Comparison of ENCODE assay signal across 34 cellular contexts in genomic region chr10:71472912-71473311, GRCh38.
"Had no signal": no experiment of that assay in that cellular context is flagged by ENCODE, and none has a peak within 500 bp of the region (broad histone marks: within the 10 kb centered on the region; RNA-seq: fewer than 3 reads in every experiment).

No MANE protein-coding gene starts in this region.

- H3K4me3 ChIP-seq: cardiac muscle cell, K562, PC-9 had no signal

- H3K27me3 ChIP-seq: cardiac muscle cell had no signal

- H3K9me3 Mint-ChIP-seq: activated B cell treated with CpG ODN at 0.5 μM for 24 hours; activated CD4-positive, alpha-beta memory T cell treated with anti-CD3 and anti-CD28 coated beads for 36 hours; activated naive CD4-positive, alpha-beta T cell treated with anti-CD3 and anti-CD28 coated beads, Interleukin-2, amount 10 ng/mL, durations not matched to agents 7 days and 5 days; activated naive CD8-positive, alpha-beta T cell treated with anti-CD3 and anti-CD28 coated beads, Interleukin-2, amount 50 U/mL, for 24 hours; activated T-cell treated with anti-CD3 and anti-CD28 coated beads, Interleukin-2, amount 50 U/mL, for 4 hours had no signal

- H3K36me3 ChIP-seq: brain microvascular endothelial cell, cardiac muscle cell had no signal

- DNase-seq: activated B cell treated with CpG ODN at 0.5 μM for 24 hours; activated CD4-positive, alpha-beta memory T cell treated with anti-CD3 and anti-CD28 coated beads for 36 hours; activated CD4-positive, alpha-beta T cell treated with anti-CD3 and anti-CD28 coated beads for 4 hours; activated CD4-positive, alpha-beta T cell treated with anti-CD3 and anti-CD28 coated beads, Interleukin-2, amount 50 U/mL, for 1 hour; activated CD4-positive, CD25-positive, alpha-beta regulatory T cell treated with anti-CD3 and anti-CD28 coated beads, Interleukin-2, amount 50 U/mL, for 72 hours; activated CD8-positive, alpha-beta memory T cell treated with anti-CD3 and anti-CD28 coated beads, Interleukin-2, amount 50 U/mL, for 4 hours; activated effector memory CD4-positive, alpha-beta T cell treated with Interleukin-2 at 50 U/mL for 16 hours; activated naive CD4-positive, alpha-beta T cell treated with anti-CD3 and anti-CD28 coated beads, Interleukin-2, amount 10 ng/mL, durations not matched to agents 7 days and 5 days; activated naive CD8-positive, alpha-beta T cell treated with anti-CD3 and anti-CD28 coated beads, Interleukin-2, amount 50 U/mL, for 24 hours; activated T-cell treated with anti-CD3 and anti-CD28 coated beads for 4 hours; activated T-cell treated with anti-CD3 and anti-CD28 coated beads, Interleukin-2, amount 50 U/mL, for 4 hours; anterior cingulate cortex; brain microvascular endothelial cell; NCI-H1092 treated with DMSO at 0.1 percent for 48 hours; NCI-H1417 treated with DMSO at 0.1 percent for 48 hours; NCI-H187 treated with DMSO at 0.1 percent for 48 hours; NCI-H2081; NCI-H2171 treated with DMSO at 0.1 percent for 48 hours; NCI-H226; NCI-H524 treated with DMSO at 0.1 percent for 48 hours; NCI-H748 treated with DMSO at 0.1 percent for 48 hours; PC-9; SIG-M5; SW 1271; T-helper 1 cell; T-helper 2 cell; T-helper 9 cell had no signal

- ATAC-seq: activated naive CD8-positive, alpha-beta T cell treated with anti-CD3 and anti-CD28 coated beads, Interleukin-2, amount 50 U/mL, for 24 hours; activated T-cell treated with anti-CD3 and anti-CD28 coated beads, Interleukin-2, amount 50 U/mL, for 4 hours; K562; Right ventricle myocardium inferior had no signal

- H3K36me3 Mint-ChIP-seq: activated CD4-positive, alpha-beta memory T cell treated with anti-CD3 and anti-CD28 coated beads for 36 hours; activated naive CD4-positive, alpha-beta T cell treated with anti-CD3 and anti-CD28 coated beads, Interleukin-2, amount 10 ng/mL, durations not matched to agents 7 days and 5 days; activated naive CD8-positive, alpha-beta T cell had no signal

- H3K27ac Mint-ChIP-seq: activated B cell treated with CpG ODN at 0.5 μM for 24 hours; activated CD4-positive, alpha-beta memory T cell treated with anti-CD3 and anti-CD28 coated beads for 36 hours; activated naive CD4-positive, alpha-beta T cell treated with anti-CD3 and anti-CD28 coated beads, Interleukin-2, amount 10 ng/mL, durations not matched to agents 7 days and 5 days; activated naive CD8-positive, alpha-beta T cell; activated naive CD8-positive, alpha-beta T cell treated with anti-CD3 and anti-CD28 coated beads, Interleukin-2, amount 50 U/mL, for 24 hours had no signal

- H3K27ac ChIP-seq: brain microvascular endothelial cell, cardiac muscle cell, PC-9, RWPE1, VCaP had no signal

- H3K4me3 Mint-ChIP-seq: activated B cell treated with CpG ODN at 0.5 μM for 24 hours; activated CD4-positive, alpha-beta memory T cell treated with anti-CD3 and anti-CD28 coated beads for 36 hours; activated naive CD4-positive, alpha-beta T cell treated with anti-CD3 and anti-CD28 coated beads, Interleukin-2, amount 10 ng/mL, durations not matched to agents 7 days and 5 days; activated naive CD8-positive, alpha-beta T cell; activated naive CD8-positive, alpha-beta T cell treated with anti-CD3 and anti-CD28 coated beads, Interleukin-2, amount 50 U/mL, for 24 hours; activated T-cell treated with anti-CD3 and anti-CD28 coated beads, Interleukin-2, amount 50 U/mL, for 4 hours had no signal

- FAIRE-seq: K562, RCC 7860 had no signal

- H3K27me3 Mint-ChIP-seq: activated B cell treated with CpG ODN at 0.5 μM for 24 hours; activated naive CD8-positive, alpha-beta T cell; activated naive CD8-positive, alpha-beta T cell treated with anti-CD3 and anti-CD28 coated beads, Interleukin-2, amount 50 U/mL, for 24 hours had no signal
